In genomic region chr2:153506499-153506898, GRCh38 we compare ENCODE assay signal across 2 cellular contexts. TPM values are rescaled to one million over a fixed set of nuclear protein-coding genes. Genes with fewer than 3 reads are reported as not detected.
"Had no signal": no experiment of that assay in that cellular context is flagged by ENCODE, and none has a peak within 500 bp of the region (broad histone marks: within the 10 kb centered on the region; RNA-seq: fewer than 3 reads in every experiment).

No MANE protein-coding gene starts in this region.

RNA-seq across cellular contexts. Expression of gene RPRM, which starts 27.9 kb away (rescaled TPM):
- total RNA-seq: LHCN-M2, MCF 10A had no signal
